Comparison of ENCODE assay signal across 13 cellular contexts in the genomic region with DNA sequence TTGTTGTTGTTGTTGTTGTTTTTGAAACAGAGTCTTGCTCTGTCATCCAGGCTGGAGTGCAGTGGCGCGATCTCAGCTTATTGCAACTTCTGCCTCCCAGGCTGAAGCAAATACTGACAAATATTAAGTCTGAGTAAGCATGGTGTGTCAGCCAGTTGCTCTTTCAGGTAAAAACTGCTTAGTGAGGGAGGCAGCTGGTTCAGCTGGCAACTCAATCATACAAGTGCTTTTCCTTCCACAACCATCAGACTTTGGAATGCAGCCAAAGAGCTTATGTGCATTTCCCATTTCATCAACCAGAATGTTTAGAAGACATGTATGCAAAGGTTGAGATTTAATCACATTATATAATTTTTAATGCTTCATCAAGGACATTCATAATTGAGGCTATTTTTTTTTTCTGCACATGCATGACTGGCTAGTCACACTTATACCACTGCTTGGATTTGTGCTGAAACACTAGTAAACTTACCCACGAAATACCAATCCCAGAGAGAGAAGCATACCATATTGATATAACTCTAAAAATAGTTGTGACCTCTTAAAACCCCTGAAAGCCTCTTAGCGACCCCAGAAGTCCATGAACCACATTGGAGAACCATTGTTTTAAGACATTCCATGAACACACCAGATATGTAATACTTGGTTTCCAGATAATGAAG. TPM values are rescaled to one million over a fixed set of nuclear protein-coding genes. Genes with fewer than 3 reads are reported as not detected.
A peak's percentile ranks its signal among the peaks of the same experiment; 100 is the strongest.
DNase-seq lines count a peak whose midpoint lies in the region; ATAC-seq lines count a peak whose summit lies in the region.
"Had no signal": no experiment of that assay in that cellular context is flagged by ENCODE, and none has a peak within 500 bp of the region (broad histone marks: within the 10 kb centered on the region; RNA-seq: fewer than 3 reads in every experiment).

No MANE protein-coding gene starts in this region.

- H3K36me3 ChIP-seq in Karpas-422 (ENCODE audit: insufficient read depth, low read length), result no peaks in the 10 kb centered on the region

- H3K9me2 ChIP-seq in Karpas-422 (replicated peaks; ENCODE audit: insufficient read depth, low read length), result no peaks in the 10 kb centered on the region

- H3K9me3 ChIP-seq in Karpas-422 (ENCODE audit: low read length), result no peaks in the 10 kb centered on the region

- no peaks in the 10 kb centered on the region for H4K20me1 ChIP-seq in Karpas-422 (ENCODE audit: insufficient read depth, low read depth, low read length)

- H3K4me2 ChIP-seq in Karpas-422 (ENCODE audit: low read depth, low read length, poor library complexity, severe bottlenecking), result no peak overlapping the region

- no peak overlapping the region for H3K27ac ChIP-seq in Karpas-422 (ENCODE audit: low read length)
- H3K27ac ChIP-seq: skin epidermis had no signal

- no peak overlapping the region for H3K9ac ChIP-seq in Karpas-422 (ENCODE audit: low read length)

- peak; percentile 75 for DNase-seq in DMS53 (lab: John Stamatoyannopoulos, UW)
- DNase-seq in NCI-H187 (lab: John Stamatoyannopoulos, UW), result peak; percentile 6 to 31
- peak; percentile 61 for DNase-seq in SHP77 treated with DMSO at 0.1 percent for 48 hours (lab: John Stamatoyannopoulos, UW)
- DNase-seq in left kidney (ENCODE audit: low read depth, low spot score), result peak; percentile 65
- no peak for DNase-seq in inferior parietal cortex (ENCODE audit: extremely low spot score)
- DNase-seq in hypothalamus (lab: John Stamatoyannopoulos, UW), result no peak
- no peak for DNase-seq in Karpas-422
- DNase-seq: CD8-positive, alpha-beta memory T cell; left cardiac atrium; stimulated activated naive CD8-positive, alpha-beta T cell treated with anti-CD3 and anti-CD28 coated beads, Interleukin-15, Interleukin-2, amounts not matched to agents 100 U/mL and 50 U/mL, for 24 hours had no signal

- H3K27me3 ChIP-seq in Karpas-422 (ENCODE audit: low read length), result no peaks in the 10 kb centered on the region

- no peaks in the 10 kb centered on the region for H3K79me2 ChIP-seq in Karpas-422 (ENCODE audit: low read length)

- no peak overlapping the region for H3K4me3 ChIP-seq in Karpas-422 (ENCODE audit: low read length)
- H3K4me3 ChIP-seq: K562, skin epidermis had no signal

- H3K4me1 ChIP-seq in Karpas-422 (ENCODE audit: low read length), result no peaks in the 10 kb centered on the region

- no peak overlapping the region for H2AFZ ChIP-seq in Karpas-422 (ENCODE audit: low read length)

- no peak for ATAC-seq in HG03039 (IDR thresholded peaks at IDR 0.05; ENCODE audit: unreplicated experiment)
- ATAC-seq: K562; stimulated activated naive CD8-positive, alpha-beta T cell treated with anti-CD3 and anti-CD28 coated beads, Interleukin-15, Interleukin-2, amounts not matched to agents 100 U/mL and 50 U/mL, for 24 hours had no signal

RNA-seq across cellular contexts. Expression of a gene that starts 56.0 kb away (rescaled TPM):
- total RNA-seq in Karpas-422 (2014; rRNA removed; shearing (Covaris generic); ENCODE audit: low replicate concordance), result not detected in 2 replicates

Comparison
In these comparisons a context has a peak if more than half of its experiments do, and no peak if none do; other contexts are left out.
1. DNase-seq: peak in DMS53 (single experiment), NCI-H187 (2 of 2), SHP77 treated with DMSO at 0.1 percent for 48 hours (single experiment) and left kidney (single experiment); none in inferior parietal cortex (single experiment), hypothalamus (0 of 51) and Karpas-422 (single experiment).